In genomic region chr12:54416908-54417603, GRCh38 we compare ENCODE assay signal across 8 cellular contexts. TPM values are rescaled to one million over a fixed set of nuclear protein-coding genes. Genes with fewer than 3 reads are reported as not detected.
DNase-seq lines count a peak whose midpoint lies in the region; ATAC-seq and TF ChIP-seq lines count a peak whose summit lies in the region.

No MANE protein-coding gene starts in this region.

- H3K36me3 ChIP-seq in lower lobe of right lung (peaks cover under 1% of the 10 kb centered on the region), tibial artery (peaks cover 24 to 56% (median 48%) of the 10 kb centered on the region in 3 donors)

- DNase-seq in activated T-cell treated with anti-CD3 and anti-CD28 coated beads, Interleukin-2, amount 50 U/mL, for 24 hours: no peak
- no peak for DNase-seq in activated T-cell treated with anti-CD3 and anti-CD28 coated beads, Interleukin-2, amount 50 U/mL, for 48 hours
- DNase-seq in activated naive CD8-positive, alpha-beta T cell treated with anti-CD3 and anti-CD28 coated beads, Interleukin-2, amount 50 U/mL, for 24 hours: no peak
- DNase-seq in lower lobe of right lung (no peak), tibial artery (peak in 1 of 2 donors; percentile 73), GM13977 (ENCODE audit: low spot score) (no peak)

- H3K36me3 Mint-ChIP-seq in activated T-cell treated with anti-CD3 and anti-CD28 coated beads, Interleukin-2, amount 50 U/mL, for 24 hours (ENCODE audit: low read depth): peaks cover 10% of the 10 kb centered on the region
- peaks cover 3% of the 10 kb centered on the region for H3K36me3 Mint-ChIP-seq in activated naive CD8-positive, alpha-beta T cell treated with anti-CD3 and anti-CD28 coated beads, Interleukin-2, amount 50 U/mL, for 24 hours (ENCODE audit: low read depth)

- no peak for ATAC-seq in activated naive CD8-positive, alpha-beta T cell treated with anti-CD3 and anti-CD28 coated beads, Interleukin-2, amount 50 U/mL, for 24 hours
- ATAC-seq in lower lobe of right lung (no peak), GM18498 (IDR thresholded peaks at IDR 0.05; ENCODE audit: unreplicated experiment) (no peak), HG02642 (IDR thresholded peaks at IDR 0.05; ENCODE audit: poor library complexity, unreplicated experiment) (no peak)

- peak overlapping the region; percentile 97 for H3K27ac Mint-ChIP-seq in activated T-cell treated with anti-CD3 and anti-CD28 coated beads, Interleukin-2, amount 50 U/mL, for 24 hours
- H3K27ac Mint-ChIP-seq in activated naive CD8-positive, alpha-beta T cell treated with anti-CD3 and anti-CD28 coated beads, Interleukin-2, amount 50 U/mL, for 24 hours: peak overlapping the region; percentile 79

- in situ Hi-C loops in GM13977 (cut with MboI; ENCODE audit: low pct_unique_long_range_greater_than_20kb, low sequenced_read_pairs, unreplicated experiment): no loop called here

- peaks cover 71% of the 10 kb centered on the region for H3K4me1 Mint-ChIP-seq in activated T-cell treated with anti-CD3 and anti-CD28 coated beads, Interleukin-2, amount 50 U/mL, for 24 hours (ENCODE audit: low read depth)
- H3K4me1 Mint-ChIP-seq in activated naive CD8-positive, alpha-beta T cell treated with anti-CD3 and anti-CD28 coated beads, Interleukin-2, amount 50 U/mL, for 24 hours: peaks cover 74% of the 10 kb centered on the region

- peaks cover 68% of the 10 kb centered on the region for H3K4me1 ChIP-seq in lower lobe of right lung
- H3K4me1 ChIP-seq in tibial artery: peaks cover 0 to 74% (median 30%) of the 10 kb centered on the region in 4 donors

- H3K27me3 Mint-ChIP-seq in activated T-cell treated with anti-CD3 and anti-CD28 coated beads, Interleukin-2, amount 50 U/mL, for 24 hours: no peaks in the 10 kb centered on the region
- no peaks in the 10 kb centered on the region for H3K27me3 Mint-ChIP-seq in activated naive CD8-positive, alpha-beta T cell treated with anti-CD3 and anti-CD28 coated beads, Interleukin-2, amount 50 U/mL, for 24 hours

- peak overlapping the region; percentile 87 for H3K27ac ChIP-seq in lower lobe of right lung
- peak overlapping the region; percentile 93 to 98 for H3K27ac ChIP-seq in tibial artery

- H3K27me3 ChIP-seq in lower lobe of right lung (ENCODE audit: low read depth) (no peaks in the 10 kb centered on the region), tibial artery (no peaks in the 10 kb centered on the region)

- peak overlapping the region; percentile 92 for H3K4me3 Mint-ChIP-seq in activated T-cell treated with anti-CD3 and anti-CD28 coated beads, Interleukin-2, amount 50 U/mL, for 24 hours
- H3K4me3 Mint-ChIP-seq in activated naive CD8-positive, alpha-beta T cell treated with anti-CD3 and anti-CD28 coated beads, Interleukin-2, amount 50 U/mL, for 24 hours: peak overlapping the region; percentile 86

- peak overlapping the region; percentile 80 for H3K4me3 ChIP-seq in lower lobe of right lung
- peak overlapping the region; percentile 83 to 88 for H3K4me3 ChIP-seq in tibial artery

- H3K9me3 ChIP-seq in lower lobe of right lung (no peaks in the 10 kb centered on the region), tibial artery (no peaks in the 10 kb centered on the region)

- H3K9me3 Mint-ChIP-seq in activated T-cell treated with anti-CD3 and anti-CD28 coated beads, Interleukin-2, amount 50 U/mL, for 24 hours: no peaks in the 10 kb centered on the region
- H3K9me3 Mint-ChIP-seq in activated naive CD8-positive, alpha-beta T cell treated with anti-CD3 and anti-CD28 coated beads, Interleukin-2, amount 50 U/mL, for 24 hours: no peaks in the 10 kb centered on the region

- intact Hi-C loops in lower lobe of right lung (cut with DNase I): no loop called here
- intact Hi-C loops in tibial artery (cut with DNase I; ENCODE audit: low total_unique reads): no loop called here

- no peak for TF ChIP-seq CTCF in lower lobe of right lung (IDR thresholded peaks at IDR 0.05)
- no peak for TF ChIP-seq CTCF in tibial artery (IDR thresholded peaks at IDR 0.05)
- TF ChIP-seq CTCF in GM13977 (IDR thresholded peaks at IDR 0.05; ENCODE audit: extremely low read depth, insufficient read depth, missing control alignments): no peak

RNA-seq across cellular contexts. Expression of gene ITGA5, which starts 2.0 kb away (rescaled TPM):
- 97.1 TPM for total RNA-seq in lower lobe of right lung

RNA-seq across cellular contexts. Expression of gene ZNF385A, which starts 32.5 kb away (rescaled TPM):
- total RNA-seq in lower lobe of right lung: 28.3 TPM

RNA-seq across cellular contexts. Expression of gene GPR84, which starts 52.8 kb away (rescaled TPM):
- total RNA-seq in lower lobe of right lung: 0.65 TPM

RNA-seq across cellular contexts. Expression of gene GTSF1, which starts 56.3 kb away (rescaled TPM):
- 4.5 TPM for total RNA-seq in lower lobe of right lung
